In genomic region chr14:59870277-59871165, GRCh38 we compare ENCODE assay signal across 1 cellular context.
TF ChIP-seq lines count a peak whose summit lies in the region.

TSS of gene RTN1 (minus strand) at chr14:59870776. CDS start at chr14:59870630, 146 bp downstream.

TF ChIP-seq in K562, 482 proteins besides CTCF, POLR2A, EP300 and RAD21 (continued from another document):
- TF ChIP-seq, protein P1, sequence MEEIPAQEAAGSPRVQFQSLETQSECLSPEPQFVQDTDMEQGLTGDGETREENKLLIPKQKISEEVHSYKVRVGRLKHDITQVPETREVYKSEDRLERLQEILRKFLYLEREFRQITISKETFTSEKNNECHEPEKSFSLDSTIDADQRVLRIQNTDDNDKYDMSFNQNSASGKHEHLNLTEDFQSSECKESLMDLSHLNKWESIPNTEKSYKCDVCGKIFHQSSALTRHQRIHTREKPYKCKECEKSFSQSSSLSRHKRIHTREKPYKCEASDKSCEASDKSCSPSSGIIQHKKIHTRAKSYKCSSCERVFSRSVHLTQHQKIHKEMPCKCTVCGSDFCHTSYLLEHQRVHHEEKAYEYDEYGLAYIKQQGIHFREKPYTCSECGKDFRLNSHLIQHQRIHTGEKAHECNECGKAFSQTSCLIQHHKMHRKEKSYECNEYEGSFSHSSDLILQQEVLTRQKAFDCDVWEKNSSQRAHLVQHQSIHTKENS (CRISPR knock-in tag; IDR thresholded peaks at IDR 0.05) = no peak
